ENCODE assay signal across 13 cellular contexts in genomic region chr11:121210445-121210970, GRCh38.
DNase-seq lines count a peak whose midpoint lies in the region; ATAC-seq and TF ChIP-seq lines count a peak whose summit lies in the region.
"Had no signal": no experiment of that assay in that cellular context is flagged by ENCODE, and none has a peak within 500 bp of the region (broad histone marks: within the 10 kb centered on the region; RNA-seq: fewer than 3 reads in every experiment).

No MANE protein-coding gene starts in this region.

- H3K27me3 ChIP-seq in foreskin keratinocyte: peaks cover 33% of the 10 kb centered on the region
- H3K27me3 ChIP-seq: BLaER1 treated with 17β-estradiol and CSF1 and Interleukin-3, amounts not matched to agents 10 nM and 100 nM had no signal

- H3K4me1 ChIP-seq in foreskin keratinocyte: no peaks in the 10 kb centered on the region

- no peak for TF ChIP-seq CTCF in choroid plexus epithelial cell (conservative IDR thresholded peaks at IDR 0.05; ENCODE audit: low read depth, low read length)
- TF ChIP-seq CTCF in foreskin keratinocyte (conservative IDR thresholded peaks at IDR 0.05): no peak

- ATAC-seq in HG02885 (IDR thresholded peaks at IDR 0.05; ENCODE audit: poor library complexity, unreplicated experiment) (no peak), foreskin keratinocyte (no peak)

- H3K4me3 ChIP-seq in choroid plexus epithelial cell (ENCODE audit: low read depth, low read length): no peak overlapping the region
- H3K4me3 ChIP-seq: BLaER1 treated with 17β-estradiol and CSF1 and Interleukin-3, amounts not matched to agents 10 nM and 100 nM had no signal

- no peak overlapping the region for H3K27ac ChIP-seq in foreskin keratinocyte
- H3K27ac ChIP-seq: BLaER1 treated with 17β-estradiol and CSF1 and Interleukin-3, amounts not matched to agents 10 nM and 100 nM had no signal

- DNase-seq in NCI-H526 treated with DMSO at 0.1 percent for 48 hours (lab: John Stamatoyannopoulos, UW): peak; percentile 67
- no peak for DNase-seq in NCI-H526 (lab: John Stamatoyannopoulos, UW)
- peak; percentile 22 for DNase-seq in choroid plexus epithelial cell (ENCODE audit: low read depth)
- DNase-seq in renal cortical epithelial cell (ENCODE audit: low read depth): peak; percentile 7
- no peak for DNase-seq in AML-193 (lab: John Stamatoyannopoulos, UW)
- no peak for DNase-seq in foreskin keratinocyte
- DNase-seq: 8988T; CD4-positive, CD25-positive, alpha-beta regulatory T cell; DMS53; GOT3; H9 had no signal

Comparison
In these comparisons a context has a peak if more than half of its experiments do, and no peak if none do; other contexts are left out.
1. DNase-seq: peak in NCI-H526 treated with DMSO at 0.1 percent for 48 hours (single experiment), choroid plexus epithelial cell (single experiment) and renal cortical epithelial cell (single experiment); none in NCI-H526 (0 of 2), AML-193 (0 of 2) and foreskin keratinocyte (0 of 2).